Comparison of ENCODE assay signal across 8 cellular contexts in the genomic region with DNA sequence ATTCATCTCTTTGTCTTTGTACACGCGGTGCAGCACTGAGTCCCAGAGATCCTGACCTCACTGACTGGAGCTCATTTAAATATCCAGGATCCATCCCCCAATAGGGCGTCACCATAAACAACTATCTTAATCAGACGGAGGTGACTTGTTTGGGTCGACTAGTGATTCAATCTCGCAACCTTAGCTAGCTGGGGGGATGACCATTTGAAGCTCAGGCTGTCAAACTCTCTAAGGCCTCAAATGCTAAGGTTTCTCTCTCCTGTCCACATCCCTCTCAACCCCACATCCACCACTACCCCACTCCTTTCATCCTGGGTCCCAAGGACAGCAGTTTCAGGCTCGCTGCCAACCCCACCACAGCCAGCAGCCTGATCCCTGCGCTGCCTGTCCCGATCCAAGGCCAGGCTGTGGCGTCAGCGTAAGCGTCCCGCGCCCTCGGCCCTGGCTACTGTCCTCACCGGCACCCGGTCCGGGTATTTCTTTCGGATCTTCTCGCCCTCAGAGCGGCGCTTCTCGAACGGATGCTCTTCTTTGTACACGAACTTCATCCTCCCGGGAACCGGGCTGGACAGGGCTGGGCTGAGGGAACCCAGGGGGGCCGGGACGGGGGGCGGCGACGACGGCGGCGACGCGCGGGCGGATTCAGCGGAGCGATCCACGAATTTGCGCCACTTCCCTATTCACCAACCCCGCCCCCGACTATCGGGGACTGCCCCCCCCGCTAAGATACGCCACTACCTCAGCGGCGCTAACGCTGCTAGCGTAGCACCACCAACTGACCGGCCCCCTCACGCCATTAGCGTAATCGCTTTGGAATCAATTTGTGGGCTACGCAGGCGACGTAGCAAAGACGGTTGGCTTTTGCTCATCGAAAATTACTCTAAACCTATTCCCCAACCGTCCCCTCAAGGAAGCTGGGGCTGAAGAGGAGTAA. TPM values are rescaled to one million over a fixed set of nuclear protein-coding genes. Genes with fewer than 3 reads are reported as not detected.
DNase-seq lines count a peak whose midpoint lies in the region; ATAC-seq and TF ChIP-seq lines count a peak whose summit lies in the region.

A gene (minus strand): TSS at position 667 of the 934 bp plus-strand sequence. CDS start 119 bp downstream, at position 548.

- H3K27ac ChIP-seq in PC-3 (ENCODE audit: low read length) (peak within 1 kb of the TSS; percentile 69), esophagus (ENCODE audit: low read depth in 2 of 2, low read length in 1 of 2) (peak within 1 kb of the TSS; percentile 98 to 100)

- H3K27ac Mint-ChIP-seq in activated T-cell treated with anti-CD3 and anti-CD28 coated beads, Interleukin-2, amount 50 U/mL, for 24 hours: peak within 1 kb of the TSS; percentile 99

- H3K79me2 ChIP-seq in PC-3 (ENCODE audit: low read length): peaks cover 50% of the 10 kb centered on the region

- peak within 1 kb of the TSS; percentile 99 for H3K4me2 ChIP-seq in PC-3 (ENCODE audit: low read length)

- no peaks in the 10 kb centered on the region for H3K9me2 ChIP-seq in PC-3 (replicated peaks; ENCODE audit: low read length)

- peaks cover 78% of the 10 kb centered on the region for H3K36me3 Mint-ChIP-seq in activated T-cell treated with anti-CD3 and anti-CD28 coated beads, Interleukin-2, amount 50 U/mL, for 24 hours (ENCODE audit: low read depth)

- CTCF ChIA-PET in PC-3 (lab: Charles Lee): interaction anchor here (0.6 kb wide), 2 partner anchors 35 to 39 kb away, joined by 3 read pairs; a partner anchor contains a TSS

- POLR2A ChIA-PET in PC-3 (lab: Charles Lee; ENCODE audit: unreplicated experiment): interaction anchor here (0.6 kb wide), 3 partner anchors 21 to 444 kb away, joined by 6 to 11 read pairs (median 9); a partner anchor contains a TSS

- H3K9me3 ChIP-seq in PC-3 (ENCODE audit: low read length) (no peaks in the 10 kb centered on the region), esophagus (ENCODE audit: control insufficient read depth in 2 of 2, insufficient read depth in 1 of 2, low read depth in 1 of 2, low read length in 1 of 2) (no peaks in the 10 kb centered on the region), mucosa of stomach (ENCODE audit: control insufficient read depth, low read length) (no peaks in the 10 kb centered on the region)

- WGBS in esophagus, 2 donors: 0% methylated on average over 62 of the region's 62 CpGs

- no peaks in the 10 kb centered on the region for H3K9me3 Mint-ChIP-seq in activated T-cell treated with anti-CD3 and anti-CD28 coated beads, Interleukin-2, amount 50 U/mL, for 24 hours

- peak within 1 kb of the TSS; percentile 98 for H3K4me3 Mint-ChIP-seq in activated T-cell treated with anti-CD3 and anti-CD28 coated beads, Interleukin-2, amount 50 U/mL, for 24 hours

- peaks cover 47% of the 10 kb centered on the region for H3K4me1 Mint-ChIP-seq in activated T-cell treated with anti-CD3 and anti-CD28 coated beads, Interleukin-2, amount 50 U/mL, for 24 hours (ENCODE audit: low read depth)

- peak within 1 kb of the TSS; percentile 89 for H3K9ac ChIP-seq in PC-3 (ENCODE audit: low read length)
- H3K9ac ChIP-seq in mucosa of stomach (ENCODE audit: low read length): peak within 1 kb of the TSS; percentile 90

- peak within 1 kb of the TSS; percentile 80 for H2AFZ ChIP-seq in PC-3 (ENCODE audit: low read length)

- H3K4me1 ChIP-seq in PC-3 (ENCODE audit: insufficient read depth, low read length): peaks cover 21% of the 10 kb centered on the region
- peaks cover 0 to 7% of the 10 kb centered on the region in 2 donors for H3K4me1 ChIP-seq in esophagus (ENCODE audit: control insufficient read depth in 2 of 2, insufficient read depth in 2 of 2, low read length in 1 of 2)
- peaks cover 25% of the 10 kb centered on the region for H3K4me1 ChIP-seq in mucosa of stomach (ENCODE audit: control insufficient read depth, insufficient read depth, low read length)

- TSS peak; percentile 76 for BruUV-seq in PC-3 (replicated peaks; lab: Mats Ljungman, UMichigan)

- H3K27me3 Mint-ChIP-seq in activated T-cell treated with anti-CD3 and anti-CD28 coated beads, Interleukin-2, amount 50 U/mL, for 24 hours: no peaks in the 10 kb centered on the region

- no peaks in the 10 kb centered on the region for H4K20me1 ChIP-seq in PC-3 (ENCODE audit: low read length)

- intact Hi-C loops in PC-3 (cut with micrococcal nuclease): loop anchor here (5.0 kb wide), 1 partner anchor 65 kb away; a partner anchor contains a TSS

- TF ChIP-seq CTCF in PC-3 (conservative IDR thresholded peaks at IDR 0.05; ENCODE audit: low read depth, low read length): no peak

- peaks cover 9% of the 10 kb centered on the region; the same call in 1 of the 2 replicates for H3K36me3 ChIP-seq in PC-3 (ENCODE audit: low read depth, low read length)
- peaks cover 4 to 5% of the 10 kb centered on the region in 2 donors for H3K36me3 ChIP-seq in esophagus (ENCODE audit: control insufficient read depth in 2 of 2, insufficient read depth in 2 of 2, low read length in 1 of 2)
- H3K36me3 ChIP-seq in mucosa of stomach (ENCODE audit: control insufficient read depth, insufficient read depth, low read length): peaks cover 9% of the 10 kb centered on the region

- no peaks in the 10 kb centered on the region for H3F3A ChIP-seq in PC-3 (ENCODE audit: low read length, unreplicated experiment)

- peak; percentile 39 to 47 for DNase-seq in AML-193 (lab: John Stamatoyannopoulos, UW)
- DNase-seq in HuH-7 (ENCODE audit: low spot score): peak; percentile 61
- peak; percentile 80 for DNase-seq in PC-3
- peak; percentile 97 for DNase-seq in activated T-cell treated with anti-CD3 and anti-CD28 coated beads, Interleukin-2, amount 50 U/mL, for 24 hours
- DNase-seq in stimulated activated CD8-positive, alpha-beta memory T cell treated with anti-CD3 and anti-CD28 coated beads, Interleukin-4, amount 100 ng/mL, for 48 hours: peak; percentile 97

- peak within 1 kb of the TSS; percentile 86 for H3K4me3 ChIP-seq in PC-3 (ENCODE audit: low read length)
- peak within 1 kb of the TSS; percentile 92 to 94 for H3K4me3 ChIP-seq in esophagus (ENCODE audit: low read depth in 1 of 2, low read length in 2 of 2)
- H3K4me3 ChIP-seq in mucosa of stomach (ENCODE audit: low read length): peak within 1 kb of the TSS; percentile 82

- H3K27me3 ChIP-seq in PC-3 (ENCODE audit: low read length) (no peaks in the 10 kb centered on the region), esophagus (ENCODE audit: control insufficient read depth in 1 of 2, insufficient read depth in 2 of 2, low read length in 2 of 2) (no peaks in the 10 kb centered on the region), mucosa of stomach (ENCODE audit: control insufficient read depth, insufficient read depth, low read length) (no peaks in the 10 kb centered on the region)

- ATAC-seq in GM19372 (IDR thresholded peaks at IDR 0.05; ENCODE audit: low read depth, unreplicated experiment) (peak; percentile 22), PC-3 (peak; percentile 23)

RNA-seq across cellular contexts. Expression of the gene that starts here (rescaled TPM):
- 88.2 and 103 TPM in 2 replicates for total RNA-seq in PC-3 (2014; rRNA removed)
- polyA plus RNA-seq in esophagus: 100 to 1,000 TPM; 354 to 393 TPM

Comparison
In these comparisons a context has a peak if more than half of its experiments do, and no peak if none do; other contexts are left out.
1. Peak in every context shown above with its lines: DNase-seq, ATAC-seq, H3K4me3 ChIP-seq and H3K27ac ChIP-seq.
2. DNase-seq: peak in every context shown above with its lines; median percentile 97 in activated T-cell treated with anti-CD3 and anti-CD28 coated beads, Interleukin-2, amount 50 U/mL, for 24 hours; 97 in stimulated activated CD8-positive, alpha-beta memory T cell treated with anti-CD3 and anti-CD28 coated beads, Interleukin-4, amount 100 ng/mL, for 48 hours; 80 in PC-3; 61 in HuH-7; 43 in AML-193.